In genomic region chr1:39533442-39533841, GRCh38 we compare ENCODE assay signal across 12 cellular contexts. TPM values are rescaled to one million over a fixed set of nuclear protein-coding genes. Genes with fewer than 3 reads are reported as not detected.
"Had no signal": no experiment of that assay in that cellular context is flagged by ENCODE, and none has a peak within 500 bp of the region (broad histone marks: within the 10 kb centered on the region; RNA-seq: fewer than 3 reads in every experiment).

No MANE protein-coding gene starts in this region.

- H3K4me2 ChIP-seq: GM23338 had no signal

- DNase-seq: GM23248, GOT3, H7, H9, HCEC 1CT, HFFc6 had no signal

- H3K9me3 Mint-ChIP-seq: GM23338, H9, HFFc6 had no signal

- H2AFZ ChIP-seq: GM23248, GM23338 had no signal

- H3K27ac ChIP-seq: GM23248 had no signal

- H3K4me3 ChIP-seq: GM23248, GM23338, HAP-1 had no signal

- H3K4me1 ChIP-seq: HAP-1 had no signal

- FAIRE-seq: H1, H54 had no signal

- H3K4me3 Mint-ChIP-seq: GM23338, H9, HFFc6 had no signal

- ATAC-seq: GM23338, HCT116 had no signal

- H3K9ac ChIP-seq: GM23248 had no signal

- H3K27ac Mint-ChIP-seq: GM23338, H9, HFFc6 had no signal

- H3K4me1 Mint-ChIP-seq: GM23338, H9 had no signal

- H3K9me3 ChIP-seq: HAP-1 had no signal

RNA-seq across cellular contexts. Expression of gene BMP8A, which starts 42.0 kb away (rescaled TPM):
- total RNA-seq: GM23248, H4, HFFc6 had no signal
- polyA plus RNA-seq: GM23248 had no signal
